ENCODE assay signal across 11 cellular contexts in genomic region chr12:11836964-11837286, GRCh38.
DNase-seq lines count a peak whose midpoint lies in the region; ATAC-seq and TF ChIP-seq lines count a peak whose summit lies in the region.
"Had no signal": no experiment of that assay in that cellular context is flagged by ENCODE, and none has a peak within 500 bp of the region (broad histone marks: within the 10 kb centered on the region; RNA-seq: fewer than 3 reads in every experiment).

No MANE protein-coding gene starts in this region.

- DNase-seq in stimulated activated CD4-positive, alpha-beta T cell treated with anti-CD3 and anti-CD28 coated beads, Interleukin-4, amount 100 ng/mL, for 24 hours, result peak; percentile 15
- no peak for DNase-seq in stimulated activated CD4-positive, alpha-beta T cell treated with anti-CD3 and anti-CD28 coated beads, Interleukin-4, amount 100 ng/mL, for 4 hours
- DNase-seq in activated B cell treated with CpG ODN at 0.5 μM for 24 hours (no peak), memory B cell (ENCODE audit: low spot score in 2 of 2) (no peak), G401 (ENCODE audit: low spot score) (no peak), GM03348 (ENCODE audit: low spot score) (no peak)
- DNase-seq: BE2C, MG63 had no signal

- H3K27ac Mint-ChIP-seq in activated B cell treated with CpG ODN at 0.5 μM for 24 hours, result peak overlapping the region; percentile 95
- H3K27ac Mint-ChIP-seq in memory B cell, result peak overlapping the region; percentile 93

- no peaks in the 10 kb centered on the region for H3K9me3 Mint-ChIP-seq in activated B cell treated with CpG ODN at 0.5 μM for 24 hours
- H3K9me3 Mint-ChIP-seq in memory B cell, result no peaks in the 10 kb centered on the region

- H3K4me3 Mint-ChIP-seq in activated B cell treated with CpG ODN at 0.5 μM for 24 hours (peak overlapping the region; percentile 73), memory B cell (peak overlapping the region; percentile 58)
- H3K4me3 Mint-ChIP-seq: neural crest cell had no signal

- intact Hi-C loops in activated B cell treated with CpG ODN at 0.5 μM for 24 hours (cut with micrococcal nuclease), result loop anchor here (1.0 to 10.0 kb wide), 13 partner anchors 15 to 1698 kb away; partner anchors contain the start of genes BORCS5, ETV6 and GSG1

- TF ChIP-seq CTCF in activated B cell treated with CpG ODN at 0.5 μM for 24 hours (IDR thresholded peaks at IDR 0.05), result no peak

- H3K27me3 Mint-ChIP-seq in activated B cell treated with CpG ODN at 0.5 μM for 24 hours (no peaks in the 10 kb centered on the region), memory B cell (no peaks in the 10 kb centered on the region)

- in situ Hi-C loops in G401 (cut with HindIII; ENCODE audit: low sequenced_read_pairs), result no loop called here

- POLR2A ChIA-PET in activated B cell treated with CpG ODN at 0.5 μM for 24 hours (lab: Charles Lee), result interaction anchor here (0.6 to 3.8 kb wide), 21 partner anchors 12 to 888 kb away, joined by 3 to 34 read pairs (median 6); partner anchors contain the start of gene ETV6

- H3K36me3 Mint-ChIP-seq in activated B cell treated with CpG ODN at 0.5 μM for 24 hours (ENCODE audit: low read depth) (peaks cover 41% of the 10 kb centered on the region), memory B cell (peaks cover 19% of the 10 kb centered on the region)

- ATAC-seq in activated B cell treated with CpG ODN at 0.5 μM for 24 hours (ENCODE audit: low read depth) (no peak), memory B cell (ENCODE audit: low read depth) (no peak), GM18520 (IDR thresholded peaks at IDR 0.05; ENCODE audit: unreplicated experiment) (no peak), HG02759 (IDR thresholded peaks at IDR 0.05; ENCODE audit: unreplicated experiment) (no peak)

- H3K4me1 Mint-ChIP-seq in activated B cell treated with CpG ODN at 0.5 μM for 24 hours, result peaks cover 77% of the 10 kb centered on the region
- peaks cover 57% of the 10 kb centered on the region for H3K4me1 Mint-ChIP-seq in memory B cell

- CTCF ChIA-PET in activated B cell treated with CpG ODN at 0.5 μM for 24 hours (lab: Charles Lee), result interaction anchor here (1.7 to 2.5 kb wide), 2 partner anchors 78 to 196 kb away, joined by 4 to 17 read pairs; no protein-coding TSS in a partner anchor
